Comparison of ENCODE assay signal across 8 cellular contexts in the genomic region with DNA sequence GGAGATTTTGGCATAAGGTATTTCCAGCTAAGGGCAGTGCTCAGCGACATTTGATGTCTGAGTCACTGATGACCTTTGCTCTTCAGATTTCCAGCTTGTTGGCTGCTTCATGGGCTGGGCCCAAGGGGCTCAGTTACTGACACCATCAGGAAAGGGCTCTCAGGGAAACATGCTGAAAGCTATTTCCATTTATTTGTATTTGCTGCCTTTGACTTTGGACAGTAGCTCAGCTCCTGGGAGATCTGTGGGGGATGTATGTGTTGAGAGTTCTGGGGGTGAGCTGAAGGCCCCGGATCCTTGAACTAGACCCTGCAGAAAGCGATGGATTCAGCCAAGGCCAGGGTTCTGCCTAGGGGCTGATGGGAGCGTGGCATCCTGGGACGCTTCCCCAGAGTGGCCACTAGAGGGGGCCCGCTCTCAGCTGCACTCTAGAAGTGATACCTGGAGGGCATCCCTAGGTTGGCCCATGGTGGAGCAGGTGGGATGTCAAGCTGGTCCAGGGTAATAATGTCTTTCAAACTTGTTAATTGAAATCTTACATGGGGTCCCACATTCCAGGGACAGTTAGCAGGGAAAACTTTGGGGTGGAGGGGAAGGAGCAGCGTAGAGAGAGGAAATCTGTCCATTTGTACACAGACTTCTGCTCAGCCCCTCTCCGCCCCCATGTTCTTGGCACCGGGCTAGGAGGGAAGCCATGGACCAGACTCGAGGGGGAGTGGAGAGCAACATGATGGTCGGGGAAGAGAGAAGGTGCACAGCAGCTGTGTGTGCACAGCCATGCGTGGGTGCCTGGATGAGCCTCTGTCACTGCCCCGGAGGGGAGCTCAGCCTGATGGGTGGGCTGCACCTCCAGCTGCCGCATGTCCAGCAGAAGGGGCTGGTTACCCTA. TPM values are rescaled to one million over a fixed set of nuclear protein-coding genes. Genes with fewer than 3 reads are reported as not detected.
DNase-seq lines count a peak whose midpoint lies in the region; ATAC-seq and TF ChIP-seq lines count a peak whose summit lies in the region.

No MANE protein-coding gene starts in this region.

- H3K36me3 ChIP-seq in RWPE2 (ENCODE audit: low read depth) (no peaks in the 10 kb centered on the region), adrenal gland (replicated peaks in 1 of 2) (no peaks in the 10 kb centered on the region)

- no peaks in the 10 kb centered on the region for H3K27me3 ChIP-seq in RWPE2 (ENCODE audit: insufficient read depth, poor library complexity, severe bottlenecking)
- H3K27me3 ChIP-seq in adrenal gland: no peaks in the 10 kb centered on the region

- H3K4me1 ChIP-seq in RWPE2 (ENCODE audit: insufficient read depth, poor library complexity, severe bottlenecking) (peaks cover 14% of the 10 kb centered on the region), adrenal gland (replicated peaks in 1 of 2) (no peaks in the 10 kb centered on the region)

- intact Hi-C loops in adrenal gland (cut with DNase I): no loop called here

- ATAC-seq in GM18867 (IDR thresholded peaks at IDR 0.05; ENCODE audit: unreplicated experiment) (peak; percentile 80), HG03280 (IDR thresholded peaks at IDR 0.05; ENCODE audit: unreplicated experiment) (peak; percentile 74), RWPE2 (ENCODE audit: low read depth) (peak; percentile 75)

- H3K9me3 ChIP-seq in RWPE2 (ENCODE audit: severe bottlenecking) (no peaks in the 10 kb centered on the region), adrenal gland (replicated peaks in 1 of 3) (no peaks in the 10 kb centered on the region)

- DNase-seq in AG20443 (ENCODE audit: low spot score) (peak; percentile 89), RWPE2 (ENCODE audit: low spot score) (no peak), adrenal gland (peak; percentile 33 to 72 (median 45)), hypothalamus (lab: John Stamatoyannopoulos, UW) (peak in 27 of 51 donors; percentile 6 to 70 (median 23))
- DNase-seq in stimulated activated CD4-positive, alpha-beta T cell treated with anti-CD3 and anti-CD28 coated beads, Interleukin-15, amount 100 ng/mL, for 48 hours (ENCODE audit: low read depth in 2 of 2): peak; percentile 20 to 31
- no peak for DNase-seq in effector CD8-positive, alpha-beta T cell (lab: John Stamatoyannopoulos, UW)

- 35 to 54% (median 44%) methylated on average over 11 to 14 of the region's 14 CpGs for WGBS in adrenal gland, 4 donors

- TF ChIP-seq CTCF in RWPE2 (IDR thresholded peaks at IDR 0.05; ENCODE audit: poor library complexity, severe bottlenecking) (peak; percentile 95), adrenal gland (IDR thresholded peaks at IDR 0.05) (peak; percentile 51 to 90 (median 74))

- H3K4me3 ChIP-seq in RWPE2 (ENCODE audit: severe bottlenecking) (no peak overlapping the region), adrenal gland (no peak overlapping the region)

- H3K27ac ChIP-seq in RWPE2 (ENCODE audit: poor library complexity, severe bottlenecking): no peak overlapping the region
- no peak overlapping the region for H3K27ac ChIP-seq in adrenal gland

- no peak for TF ChIP-seq POLR2A in adrenal gland (IDR thresholded peaks at IDR 0.05)

RNA-seq across cellular contexts. Expression of a gene that starts 3.0 kb away (rescaled TPM):
- total RNA-seq in adrenal gland: under 1 TPM in 4 of 8 donors, not detected in 4; 0.14 to 0.36 (median 0.26) TPM
- polyA plus RNA-seq in adrenal gland: under 1 TPM in 2 of 3 donors, not detected in 1; 0.13 to 0.48 TPM

Comparison
In these comparisons a context has a peak if more than half of its experiments do, and no peak if none do; other contexts are left out.
1. DNase-seq: peak in AG20443 (single experiment), adrenal gland (7 of 7), hypothalamus (27 of 51) and stimulated activated CD4-positive, alpha-beta T cell treated with anti-CD3 and anti-CD28 coated beads, Interleukin-15, amount 100 ng/mL, for 48 hours (2 of 2); none in RWPE2 (single experiment) and effector CD8-positive, alpha-beta T cell (single experiment).
2. Peak in every context shown above with its lines, with median percentiles within 50 percentile points of each other: ATAC-seq.